Comparison of ENCODE assay signal across 20 cellular contexts in genomic region chr10:35569836-35570235, GRCh38. TPM values are rescaled to one million over a fixed set of nuclear protein-coding genes. Genes with fewer than 3 reads are reported as not detected.
DNase-seq lines count a peak whose midpoint lies in the region; ATAC-seq and TF ChIP-seq lines count a peak whose summit lies in the region.
"Had no signal": no experiment of that assay in that cellular context is flagged by ENCODE, and none has a peak within 500 bp of the region (broad histone marks: within the 10 kb centered on the region; RNA-seq: fewer than 3 reads in every experiment).

No MANE protein-coding gene starts in this region.

- H3K4me1 Mint-ChIP-seq in activated CD8-positive, alpha-beta memory T cell treated with anti-CD3 and anti-CD28 coated beads, Interleukin-2, amount 10 ng/mL, durations not matched to agents 7 days and 5 days = peaks cover 3% of the 10 kb centered on the region
- peaks cover 12% of the 10 kb centered on the region for H3K4me1 Mint-ChIP-seq in endothelial cell (ENCODE audit: unreplicated experiment)
- H3K4me1 Mint-ChIP-seq: CD8-positive, alpha-beta memory T cell had no signal

- peak overlapping the region; percentile 55; the same call in 1 of the 2 replicates for H3K4me2 ChIP-seq in BLaER1

- TF ChIP-seq POLR2A in thyroid gland (IDR thresholded peaks at IDR 0.05) = no peak

- H3K36me3 ChIP-seq in BLaER1 = peaks cover 77% of the 10 kb centered on the region
- peaks cover 0 to 10% of the 10 kb centered on the region in 2 donors for H3K36me3 ChIP-seq in thyroid gland
- H3K36me3 ChIP-seq: HAP-1 had no signal

- H3K27me3 Mint-ChIP-seq in activated CD8-positive, alpha-beta memory T cell treated with anti-CD3 and anti-CD28 coated beads, Interleukin-2, amount 10 ng/mL, durations not matched to agents 7 days and 5 days = no peaks in the 10 kb centered on the region
- H3K27me3 Mint-ChIP-seq in endothelial cell (ENCODE audit: unreplicated experiment) = peaks cover 9% of the 10 kb centered on the region
- H3K27me3 Mint-ChIP-seq: B cell; CD4-positive, alpha-beta T cell; CD8-positive, alpha-beta memory T cell had no signal

- no peak overlapping the region for H3K4me3 ChIP-seq in BLaER1
- no peak overlapping the region for H3K4me3 ChIP-seq in thyroid gland (replicated peaks in 1 of 3)
- H3K4me3 ChIP-seq: BLaER1 treated with 17β-estradiol and CSF1 and Interleukin-3, amounts not matched to agents 10 nM and 100 nM; GM12878; HAP-1 had no signal

- no peaks in the 10 kb centered on the region for H3K9me3 ChIP-seq in BLaER1
- no peaks in the 10 kb centered on the region for H3K9me3 ChIP-seq in thyroid gland
- H3K9me3 ChIP-seq: BLaER1 treated with 17β-estradiol and CSF1 and Interleukin-3, amounts not matched to agents 10 nM and 100 nM; HAP-1 had no signal

- H3K9ac ChIP-seq in BLaER1 = no peak overlapping the region
- H3K9ac ChIP-seq: BLaER1 treated with 17β-estradiol and CSF1 and Interleukin-3, amounts not matched to agents 10 nM and 100 nM had no signal

- no peak for ATAC-seq in activated CD8-positive, alpha-beta memory T cell treated with anti-CD3 and anti-CD28 coated beads, Interleukin-2, amount 10 ng/mL, durations not matched to agents 7 days and 5 days
- ATAC-seq in HG03520 (IDR thresholded peaks at IDR 0.05; ENCODE audit: unreplicated experiment) = no peak
- ATAC-seq: GM12878 had no signal

- H3K27ac Mint-ChIP-seq in activated CD8-positive, alpha-beta memory T cell treated with anti-CD3 and anti-CD28 coated beads, Interleukin-2, amount 10 ng/mL, durations not matched to agents 7 days and 5 days = no peak overlapping the region
- H3K27ac Mint-ChIP-seq in endothelial cell (ENCODE audit: unreplicated experiment) = peak overlapping the region; percentile 90
- H3K27ac Mint-ChIP-seq: B cell; CD4-positive, alpha-beta T cell; HFFc6 had no signal

- no peaks in the 10 kb centered on the region for H3K27me3 ChIP-seq in BLaER1
- H3K27me3 ChIP-seq in thyroid gland = no peaks in the 10 kb centered on the region
- H3K27me3 ChIP-seq: BLaER1 treated with 17β-estradiol and CSF1 and Interleukin-3, amounts not matched to agents 10 nM and 100 nM had no signal

- peaks cover 25% of the 10 kb centered on the region for H3K4me1 ChIP-seq in BLaER1
- peaks cover 7 to 13% of the 10 kb centered on the region in 2 donors for H3K4me1 ChIP-seq in thyroid gland
- H3K4me1 ChIP-seq: HAP-1 had no signal

- WGBS in thyroid gland, 2 donors = 52% methylated on average over 4 of the region's 4 CpGs

- no peaks in the 10 kb centered on the region for H4K20me1 ChIP-seq in BLaER1

- no peak overlapping the region for H3K27ac ChIP-seq in BLaER1
- peak overlapping the region in 2 of 3 donors; percentile 19 to 81 for H3K27ac ChIP-seq in thyroid gland
- H3K27ac ChIP-seq: 22Rv1; BLaER1 treated with 17β-estradiol and CSF1 and Interleukin-3, amounts not matched to agents 10 nM and 100 nM had no signal

- peaks cover 9% of the 10 kb centered on the region for H3K36me3 Mint-ChIP-seq in activated CD8-positive, alpha-beta memory T cell treated with anti-CD3 and anti-CD28 coated beads, Interleukin-2, amount 10 ng/mL, durations not matched to agents 7 days and 5 days
- peaks cover 31% of the 10 kb centered on the region for H3K36me3 Mint-ChIP-seq in endothelial cell (ENCODE audit: low read depth, unreplicated experiment)

- no peak for TF ChIP-seq CTCF in endothelial cell (IDR thresholded peaks at IDR 0.05; ENCODE audit: unreplicated experiment)
- TF ChIP-seq CTCF in thyroid gland (IDR thresholded peaks at IDR 0.05) = no peak

- H3K4me3 Mint-ChIP-seq in activated CD8-positive, alpha-beta memory T cell treated with anti-CD3 and anti-CD28 coated beads, Interleukin-2, amount 10 ng/mL, durations not matched to agents 7 days and 5 days = no peak overlapping the region
- peak overlapping the region; percentile 76 for H3K4me3 Mint-ChIP-seq in endothelial cell (ENCODE audit: unreplicated experiment)
- H3K4me3 Mint-ChIP-seq: B cell; CD14-positive monocyte; CD4-positive, alpha-beta T cell; CD8-positive, alpha-beta memory T cell; HFFc6 had no signal

- DNase-seq in activated CD8-positive, alpha-beta memory T cell treated with anti-CD3 and anti-CD28 coated beads for 24 hours = peak; percentile 17
- no peak for DNase-seq in activated CD8-positive, alpha-beta memory T cell treated with anti-CD3 and anti-CD28 coated beads, Interleukin-2, amount 10 ng/mL, durations not matched to agents 7 days and 5 days
- DNase-seq in endothelial cell (ENCODE audit: low spot score) (no peak), thyroid gland (peak; percentile 54 to 69), amniotic stem cell (lab: John Stamatoyannopoulos, UW) (no peak)
- DNase-seq: CD4-positive, alpha-beta T cell; CD8-positive, alpha-beta memory T cell; DMS 273 treated with DMSO at 0.1 percent for 48 hours; DMS79; GDM1; GOT3; HFFc6 had no signal

- no peaks in the 10 kb centered on the region for H3K9me3 Mint-ChIP-seq in activated CD8-positive, alpha-beta memory T cell treated with anti-CD3 and anti-CD28 coated beads, Interleukin-2, amount 10 ng/mL, durations not matched to agents 7 days and 5 days (ENCODE audit: low read depth)
- H3K9me3 Mint-ChIP-seq in endothelial cell (ENCODE audit: unreplicated experiment) = no peaks in the 10 kb centered on the region
- H3K9me3 Mint-ChIP-seq: CD4-positive, alpha-beta T cell; CD8-positive, alpha-beta memory T cell; HFFc6 had no signal

- intact Hi-C loops in thyroid gland (cut with DNase I) = loop anchor here (10.0 kb wide), 1 partner anchor 325 kb away; no protein-coding TSS in a partner anchor

- CTCF ChIA-PET in activated CD8-positive, alpha-beta memory T cell treated with anti-CD3 and anti-CD28 coated beads, Interleukin-2, amount 10 ng/mL, durations not matched to agents 7 days and 5 days (lab: Charles Lee) = no interaction called here

RNA-seq across cellular contexts. Expression of gene GJD4, which starts 35.3 kb away (rescaled TPM):
- total RNA-seq in activated CD8-positive, alpha-beta memory T cell treated with anti-CD3 and anti-CD28 coated beads, Interleukin-2, amount 10 ng/mL, durations not matched to agents 7 days and 5 days = not detected
- not detected for total RNA-seq in endothelial cell (ENCODE audit: unreplicated experiment)
- not detected for total RNA-seq in thyroid gland
- total RNA-seq: B cell; CD4-positive, alpha-beta T cell; CD8-positive, alpha-beta memory T cell; GM12878; HFFc6 had no signal

Comparison
In these comparisons a context has a peak if more than half of its experiments do, and no peak if none do; other contexts are left out.
1. DNase-seq: peak in activated CD8-positive, alpha-beta memory T cell treated with anti-CD3 and anti-CD28 coated beads for 24 hours (single experiment) and thyroid gland (2 of 2); none in activated CD8-positive, alpha-beta memory T cell treated with anti-CD3 and anti-CD28 coated beads, Interleukin-2, amount 10 ng/mL, durations not matched to agents 7 days and 5 days (single experiment), endothelial cell (single experiment) and amniotic stem cell (single experiment).